1 cellular context compared by ENCODE assay signal in genomic region chr1:174022080-174022975, GRCh38.
TF ChIP-seq lines count a peak whose summit lies in the region.

RC3H1 (minus strand) TSS chr1:174022357; CDS start chr1:173992985, 29,372 bp downstream.

TF ChIP-seq in HepG2, 621 proteins besides CTCF, POLR2A, EP300 and RAD21 (continued from another document and continues in another):
- TF ChIP-seq ZNF512 (CRISPR knock-in tag; IDR thresholded peaks at IDR 0.05): peak; percentile 78; the same call in 1 of the 2 replicates
- TF ChIP-seq ZNF709 (CRISPR knock-in tag; IDR thresholded peaks at IDR 0.05): peak; percentile 34; the same call in 1 of the 2 replicates
- peak; percentile 56; the same call in 1 of the 2 replicates for TF ChIP-seq ZNF331 (CRISPR knock-in tag; IDR thresholded peaks at IDR 0.05)
- TF ChIP-seq ZC3H13 (CRISPR knock-in tag; IDR thresholded peaks at IDR 0.05): no peak
- TF ChIP-seq MLXIP (CRISPR knock-in tag; IDR thresholded peaks at IDR 0.05; ENCODE audit: borderline replicate concordance): no peak
- peak; percentile 64; the same call in 1 of the 2 replicates for TF ChIP-seq SNAPC5 (CRISPR knock-in tag; IDR thresholded peaks at IDR 0.05; ENCODE audit: borderline replicate concordance)
- no peak for TF ChIP-seq ZNF781 (CRISPR knock-in tag; IDR thresholded peaks at IDR 0.05; ENCODE audit: borderline replicate concordance, not compliant biosample characterization)
- TF ChIP-seq GATA4 (IDR thresholded peaks at IDR 0.05; ENCODE audit: borderline replicate concordance, low read depth): peak; percentile 72; the same call in 1 of the 2 replicates
- TF ChIP-seq HIVEP1 (CRISPR knock-in tag; IDR thresholded peaks at IDR 0.05): no peak
- no peak for TF ChIP-seq PAWR (CRISPR knock-in tag; IDR thresholded peaks at IDR 0.05; ENCODE audit: borderline replicate concordance)
- TF ChIP-seq BHLHE40 (IDR thresholded peaks at IDR 0.05; ENCODE audit: low read length): 0 out of 2 replicates have a peak, but pooled peaks have one; percentile 6
- peak; percentile 89 for TF ChIP-seq MAZ (IDR thresholded peaks at IDR 0.05; ENCODE audit: borderline replicate concordance, low read depth, low read length)
- TF ChIP-seq MAZ (CRISPR knock-in tag; IDR thresholded peaks at IDR 0.05; ENCODE audit: low read depth): peak; percentile 33; the same call in 1 of the 2 replicates
- no peak for TF ChIP-seq ZNF382 (CRISPR knock-in tag; IDR thresholded peaks at IDR 0.05; ENCODE audit: borderline replicate concordance)
- TF ChIP-seq ZNF615 (CRISPR knock-in tag; IDR thresholded peaks at IDR 0.05; ENCODE audit: borderline replicate concordance): no peak
- no peak for TF ChIP-seq HMG20B (CRISPR knock-in tag; conservative IDR thresholded peaks at IDR 0.05)
- no peak for TF ChIP-seq ZNF10 (CRISPR knock-in tag; IDR thresholded peaks at IDR 0.05; ENCODE audit: borderline replicate concordance, low read depth)
- 0 out of 2 replicates have a peak, but pooled peaks have one; percentile 22 for TF ChIP-seq ZNF451 (CRISPR knock-in tag; IDR thresholded peaks at IDR 0.05)
- no peak for TF ChIP-seq HNF1A (IDR thresholded peaks at IDR 0.05; ENCODE audit: low read depth)
- TF ChIP-seq HNF1A (CRISPR knock-in tag; IDR thresholded peaks at IDR 0.05; ENCODE audit: borderline replicate concordance): 0 out of 2 replicates have a peak, but pooled peaks have one; percentile 41
- TF ChIP-seq KDM5A (IDR thresholded peaks at IDR 0.05; ENCODE audit: borderline replicate concordance, low read length): no peak; the same call in 1 of the 2 replicates
- TF ChIP-seq ZNF770 (CRISPR knock-in tag; IDR thresholded peaks at IDR 0.05): peak; percentile 82
- no peak for TF ChIP-seq ZNF234 (CRISPR knock-in tag; conservative IDR thresholded peaks at IDR 0.05)
- TF ChIP-seq TFDP2 (CRISPR knock-in tag; IDR thresholded peaks at IDR 0.05): peak; percentile 72
- TF ChIP-seq ZNF740 (CRISPR knock-in tag; IDR thresholded peaks at IDR 0.05): no peak
- TF ChIP-seq NR0B2 (CRISPR knock-in tag; IDR thresholded peaks at IDR 0.05): no peak
- TF ChIP-seq CREB3 (CRISPR knock-in tag; IDR thresholded peaks at IDR 0.05): no peak
- TF ChIP-seq LRRFIP1 (CRISPR knock-in tag; conservative IDR thresholded peaks at IDR 0.05): no peak
- peak; percentile 56 for TF ChIP-seq THAP11 (CRISPR knock-in tag; IDR thresholded peaks at IDR 0.05)
- no peak for TF ChIP-seq ZNF484 (CRISPR knock-in tag; IDR thresholded peaks at IDR 0.05; ENCODE audit: borderline replicate concordance, low read depth)
- no peak for TF ChIP-seq HMGXB3 (CRISPR knock-in tag; IDR thresholded peaks at IDR 0.05; ENCODE audit: borderline replicate concordance)
- TF ChIP-seq ZNF629 (CRISPR knock-in tag; conservative IDR thresholded peaks at IDR 0.05): no peak
- no peak for TF ChIP-seq SYNCRIP (IDR thresholded peaks at IDR 0.05; ENCODE audit: insufficient read depth, low read depth, low read length)
- no peak for TF ChIP-seq MBD4 (IDR thresholded peaks at IDR 0.05; ENCODE audit: borderline replicate concordance, low read length)
- TF ChIP-seq ZNF841 (CRISPR knock-in tag; IDR thresholded peaks at IDR 0.05; ENCODE audit: borderline replicate concordance): no peak
- TF ChIP-seq TRIM24 (CRISPR knock-in tag; IDR thresholded peaks at IDR 0.05): no peak
- no peak for TF ChIP-seq CEBPB (IDR thresholded peaks at IDR 0.05; ENCODE audit: borderline replicate concordance, low read depth, low read length)
